11 cellular contexts compared by ENCODE assay signal in the genomic region with DNA sequence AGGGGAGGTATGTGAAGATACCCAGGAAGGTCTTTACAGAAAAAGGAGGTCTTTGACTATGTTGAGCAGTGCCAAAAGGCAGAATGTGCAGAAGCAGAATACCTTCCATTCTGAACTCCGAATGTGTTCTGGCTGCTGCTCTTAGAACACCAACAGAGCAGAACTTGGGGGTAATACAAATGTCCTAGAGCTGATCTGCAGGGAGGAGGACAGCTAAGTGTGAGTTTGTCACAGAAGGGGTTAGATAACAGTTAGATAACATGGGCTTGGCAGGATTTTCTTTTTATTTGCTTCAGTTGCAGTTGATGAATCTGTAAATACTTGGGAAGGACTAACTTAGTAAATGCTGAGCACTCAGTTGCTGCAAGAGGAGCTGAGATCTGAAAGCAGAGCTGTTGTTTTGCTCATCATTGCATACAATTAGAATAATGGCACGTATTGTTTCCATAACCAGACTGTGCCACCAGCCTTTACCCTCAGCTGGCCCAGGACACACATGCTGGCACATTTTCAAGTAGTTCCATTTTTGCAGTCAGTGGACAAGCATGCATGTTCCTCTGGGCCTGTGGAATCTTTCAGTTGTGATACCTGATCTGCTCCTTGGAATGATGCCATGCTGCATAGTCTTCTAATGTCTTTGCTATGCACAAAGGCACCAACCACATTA. TPM values are rescaled to one million over a fixed set of nuclear protein-coding genes. Genes with fewer than 3 reads are reported as not detected.
DNase-seq lines count a peak whose midpoint lies in the region; ATAC-seq and TF ChIP-seq lines count a peak whose summit lies in the region.
"Had no signal": no experiment of that assay in that cellular context is flagged by ENCODE, and none has a peak within 500 bp of the region (broad histone marks: within the 10 kb centered on the region; RNA-seq: fewer than 3 reads in every experiment).

No MANE protein-coding gene starts in this region.

- no peaks in the 10 kb centered on the region for H3K36me3 Mint-ChIP-seq in natural killer cell

- no peak overlapping the region for H3K27ac ChIP-seq in ascending aorta
- H3K27ac ChIP-seq: heart left ventricle had no signal

- DNase-seq in ACHN (peak; percentile 44), HS-27A (ENCODE audit: low read depth) (peak; percentile 84), astrocyte of the hippocampus (ENCODE audit: low read depth, low spot score) (peak; percentile 90), kidney tubule cell (ENCODE audit: low spot score) (peak; percentile 84), natural killer cell (no peak), GM13977 (ENCODE audit: low spot score) (no peak), ascending aorta (ENCODE audit: low spot score in 2 of 2) (no peak)
- DNase-seq: activated naive CD4-positive, alpha-beta T cell treated with anti-CD3 and anti-CD28 coated beads for 36 hours; heart left ventricle had no signal

- H3K9me3 ChIP-seq in ascending aorta: no peaks in the 10 kb centered on the region
- H3K9me3 ChIP-seq: heart left ventricle had no signal

- in situ Hi-C loops in ACHN (cut with HindIII; ENCODE audit: low pct_ligation_motif_present, low pct_unique_long_range_greater_than_20kb, low sequenced_read_pairs) (no loop called here), GM13977 (cut with MboI; ENCODE audit: low pct_unique_long_range_greater_than_20kb, low sequenced_read_pairs, unreplicated experiment) (no loop called here)

- no peak overlapping the region for H3K27ac Mint-ChIP-seq in natural killer cell
- H3K27ac Mint-ChIP-seq: activated naive CD4-positive, alpha-beta T cell treated with anti-CD3 and anti-CD28 coated beads for 36 hours had no signal

- TF ChIP-seq CTCF in natural killer cell (IDR thresholded peaks at IDR 0.05) (no peak), GM13977 (IDR thresholded peaks at IDR 0.05; ENCODE audit: extremely low read depth, insufficient read depth, missing control alignments) (no peak), ascending aorta (IDR thresholded peaks at IDR 0.05) (no peak)

- H3K9me3 Mint-ChIP-seq in natural killer cell: no peaks in the 10 kb centered on the region
- H3K9me3 Mint-ChIP-seq: activated naive CD4-positive, alpha-beta T cell treated with anti-CD3 and anti-CD28 coated beads for 36 hours had no signal

- H3K4me1 ChIP-seq in ascending aorta: peaks cover 10 to 21% of the 10 kb centered on the region in 2 donors

- no peak for ATAC-seq in natural killer cell
- ATAC-seq in HG02610 (IDR thresholded peaks at IDR 0.05; ENCODE audit: unreplicated experiment): no peak

- H3K4me1 Mint-ChIP-seq in natural killer cell: peaks cover 7 to 9% of the 10 kb centered on the region in 2 donors

- H3K27me3 ChIP-seq in ascending aorta: no peaks in the 10 kb centered on the region
- H3K27me3 ChIP-seq: heart left ventricle had no signal

- no peak overlapping the region for H3K4me3 Mint-ChIP-seq in natural killer cell
- H3K4me3 Mint-ChIP-seq: activated naive CD4-positive, alpha-beta T cell treated with anti-CD3 and anti-CD28 coated beads for 36 hours had no signal

- intact Hi-C loops in natural killer cell (cut with micrococcal nuclease) (no loop called here), ascending aorta (cut with DNase I) (no loop called here)

- no peaks in the 10 kb centered on the region for H3K27me3 Mint-ChIP-seq in natural killer cell (ENCODE audit: low read depth in 2 of 2)
- H3K27me3 Mint-ChIP-seq: progenitor cell of endocrine pancreas had no signal

- no peak overlapping the region for H3K4me3 ChIP-seq in ascending aorta
- H3K4me3 ChIP-seq: heart left ventricle had no signal

- no peaks in the 10 kb centered on the region for H3K36me3 ChIP-seq in ascending aorta
- H3K36me3 ChIP-seq: heart left ventricle had no signal

RNA-seq across cellular contexts. Expression of gene GSDME, which starts 55.9 kb away (rescaled TPM):
- total RNA-seq in natural killer cell (under 1 TPM in 2 of 3 donors, not detected in 1; 0.20 to 0.31 TPM), ascending aorta (14.9 TPM)

Comparison
In these comparisons a context has a peak if more than half of its experiments do, and no peak if none do; other contexts are left out.
1. DNase-seq: peak in ACHN (single experiment), HS-27A (single experiment), astrocyte of the hippocampus (single experiment) and kidney tubule cell (single experiment); none in natural killer cell (single experiment), GM13977 (single experiment) and ascending aorta (0 of 2).
2. RNA of gene GSDME, which starts 55.9 kb away (total RNA-seq): 14.9 TPM in ascending aorta (single experiment); 0.20 to 0.31 TPM in natural killer cell; every median in the first group is over 10 times any median in the second.